In the genomic region with DNA sequence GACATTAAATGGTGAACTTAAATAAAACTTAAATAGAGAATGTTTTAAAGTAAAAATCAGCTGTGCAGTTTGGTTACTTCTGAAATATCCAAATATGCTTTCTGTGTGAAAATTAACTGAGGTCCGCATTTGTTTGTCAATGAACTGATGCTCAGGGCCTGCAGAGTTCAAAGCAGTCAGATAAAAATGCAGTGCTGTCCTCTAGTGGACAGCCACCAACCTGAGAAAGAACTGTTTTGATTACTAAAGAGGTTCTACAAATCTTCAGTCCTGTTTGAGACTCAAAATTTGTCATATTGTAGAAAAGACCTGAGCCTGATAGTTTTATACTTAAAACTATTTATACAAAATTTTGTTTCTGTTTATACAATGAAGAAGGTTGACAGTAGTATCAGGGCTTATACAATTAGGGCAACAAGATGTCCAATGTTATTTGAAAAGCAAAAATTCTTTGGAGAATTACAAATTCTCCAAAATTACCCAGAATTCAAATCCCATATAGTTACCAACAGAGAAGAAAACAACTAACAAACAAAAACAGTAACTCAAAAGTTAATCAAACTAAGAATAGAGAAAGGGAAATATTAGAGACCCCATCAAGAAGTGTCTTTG, we compare ENCODE assay signal across 9 cellular contexts.
DNase-seq lines count a peak whose midpoint lies in the region; ATAC-seq and FAIRE-seq lines count a peak whose summit lies in the region.
"Had no signal": no experiment of that assay in that cellular context is flagged by ENCODE, and none has a peak within 500 bp of the region (broad histone marks: within the 10 kb centered on the region; RNA-seq: fewer than 3 reads in every experiment).

No MANE protein-coding gene starts in this region.

- FAIRE-seq in islet of Langerhans (lab: Jason Lieb, UNC): peak; percentile 98
- no peak for FAIRE-seq in urothelium cell line (lab: Jason Lieb, UNC)
- FAIRE-seq: GM18507 had no signal

- DNase-seq in Right ventricle myocardium superior (no peak), left ventricle myocardium superior (no peak), NCI-H187 (lab: John Stamatoyannopoulos, UW) (peak; percentile 30 to 38), urothelium cell line (ENCODE audit: low spot score) (peak; percentile 40)
- DNase-seq in activated CD4-positive, alpha-beta T cell treated with anti-CD3 and anti-CD28 coated beads, Interleukin-2, amount 50 U/mL, for 4 hours: no peak

- ATAC-seq in Right ventricle myocardium superior (ENCODE audit: poor library complexity) (peak; percentile 69), left ventricle myocardium superior (no peak), HG02970 (IDR thresholded peaks at IDR 0.05; ENCODE audit: low FRiP score, unreplicated experiment) (no peak)

- intact Hi-C loops in Right ventricle myocardium superior (cut with DNase I) (loop anchor here (10.0 kb wide), 1 partner anchor 444 kb away; no protein-coding TSS in a partner anchor), left ventricle myocardium superior (cut with micrococcal nuclease) (loop anchor here (10.0 kb wide), 1 partner anchor 444 kb away; no protein-coding TSS in a partner anchor)

- H3K27ac ChIP-seq in angular gyrus (ENCODE audit: low read depth, low read length): peak overlapping the region; percentile 67

Comparison
In these comparisons a context has a peak if more than half of its experiments do, and no peak if none do; other contexts are left out.
1. DNase-seq: peak in NCI-H187 (2 of 2) and urothelium cell line (single experiment); none in Right ventricle myocardium superior (single experiment), left ventricle myocardium superior (single experiment) and activated CD4-positive, alpha-beta T cell treated with anti-CD3 and anti-CD28 coated beads, Interleukin-2, amount 50 U/mL, for 4 hours (0 of 2).